ENCODE assay signal across 25 cellular contexts in the genomic region with DNA sequence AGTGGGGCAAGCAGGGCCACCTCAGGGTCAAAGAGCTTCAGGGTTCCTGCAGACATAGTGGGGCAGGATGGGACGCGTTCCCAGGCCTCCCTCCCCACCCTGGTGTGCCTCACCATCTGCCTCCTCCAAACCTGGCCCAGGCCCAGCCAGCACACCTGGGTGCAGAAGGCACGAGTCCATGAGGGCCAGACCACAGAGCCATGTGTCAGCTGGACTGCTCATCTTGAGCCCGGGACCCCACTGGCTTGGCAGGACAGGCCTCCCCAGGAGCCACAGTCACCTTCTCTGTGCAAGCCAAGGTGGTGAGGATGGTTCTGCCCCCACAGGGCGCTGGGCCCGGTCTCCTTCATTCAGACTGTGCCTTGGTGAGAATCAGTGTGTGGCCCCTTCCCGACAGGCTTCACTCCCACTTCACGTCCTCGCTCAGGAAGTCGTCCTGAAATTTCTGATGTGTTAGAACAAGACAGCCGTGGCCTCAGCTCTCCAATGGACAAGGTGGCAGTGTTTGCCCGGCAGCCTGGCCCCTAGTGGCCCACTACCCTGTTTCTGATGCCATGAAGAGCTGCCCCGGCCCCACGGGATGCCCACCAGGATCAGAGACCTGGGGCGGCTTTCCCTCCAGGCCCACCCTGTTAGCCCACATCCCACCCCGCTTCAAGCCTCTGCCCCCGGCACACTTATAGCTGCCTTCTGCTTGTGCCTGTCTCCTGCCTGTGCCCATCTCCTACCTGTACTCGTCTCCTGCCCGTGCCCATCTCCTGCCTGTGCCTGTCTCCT. TPM values are rescaled to one million over a fixed set of nuclear protein-coding genes. Genes with fewer than 3 reads are reported as not detected.
DNase-seq lines count a peak whose midpoint lies in the region; ATAC-seq and TF ChIP-seq lines count a peak whose summit lies in the region.
"Had no signal": no experiment of that assay in that cellular context is flagged by ENCODE, and none has a peak within 500 bp of the region (broad histone marks: within the 10 kb centered on the region; RNA-seq: fewer than 3 reads in every experiment).

No MANE protein-coding gene starts in this region.

- no peak overlapping the region for H3K4me2 ChIP-seq in osteoblast (ENCODE audit: insufficient read depth, low read length)

- H3K36me3 Mint-ChIP-seq in endodermal cell (ENCODE audit: low read depth): no peaks in the 10 kb centered on the region
- H3K36me3 Mint-ChIP-seq: CD14-positive monocyte; naive B cell; stimulated activated effector memory CD8-positive, alpha-beta T cell treated with anti-CD3 and anti-CD28 coated beads, Interleukin-12 subunit alpha, Interleukin-12 subunit beta, amount 100 ng/mL, for 72 hours had no signal

- DNase-seq in DMS79 (lab: John Stamatoyannopoulos, UW) (peak; percentile 18), M059J (ENCODE audit: low read depth) (peak; percentile 18), endodermal cell (peak; percentile 28), osteoblast (ENCODE audit: insufficient read length, low spot score, missing footprints) (peak; percentile 38), body of pancreas (no peak), LoVo (ENCODE audit: low spot score) (no peak)
- DNase-seq: activated CD4-positive, CD25-positive, alpha-beta regulatory T cell treated with anti-CD3 and anti-CD28 coated beads, Interleukin-2, amount 50 U/mL, for 72 hours; activated CD8-positive, alpha-beta T cell treated with anti-CD3 and anti-CD28 coated beads, Interleukin-2, amount 10 ng/mL, durations not matched to agents 7 days and 5 days; activated gamma-delta T cell treated with Interleukin-2 at 50 U/mL for 16 hours; GDM1; heart left ventricle; KG1; left cardiac atrium; naive B cell; NCI-H187; NCI-H2227 treated with DMSO at 0.1 percent for 48 hours; SIG-M5; stimulated activated CD4-positive, alpha-beta T cell treated with anti-CD3 and anti-CD28 coated beads, Interleukin-2, amount 100 ng/mL, for 48 hours had no signal

- ATAC-seq in GM18517 (IDR thresholded peaks at IDR 0.05; ENCODE audit: unreplicated experiment): no peak
- ATAC-seq in body of pancreas: no peak
- ATAC-seq in GM21619 (IDR thresholded peaks at IDR 0.05; ENCODE audit: unreplicated experiment): no peak
- ATAC-seq: activated CD8-positive, alpha-beta T cell treated with anti-CD3 and anti-CD28 coated beads, Interleukin-2, amount 10 ng/mL, durations not matched to agents 7 days and 5 days; stimulated activated effector memory CD8-positive, alpha-beta T cell treated with anti-CD3 and anti-CD28 coated beads, Interleukin-12 subunit alpha, Interleukin-12 subunit beta, amount 100 ng/mL, for 72 hours had no signal

- no peak overlapping the region for H3K9ac ChIP-seq in endodermal cell (ENCODE audit: extremely low read depth, low read length, poor library complexity, severe bottlenecking)

- no peaks in the 10 kb centered on the region for H3K9me3 ChIP-seq in endodermal cell (ENCODE audit: control insufficient read depth, low read length)
- H3K9me3 ChIP-seq in osteoblast (ENCODE audit: low read depth, low read length): no peaks in the 10 kb centered on the region
- no peaks in the 10 kb centered on the region for H3K9me3 ChIP-seq in body of pancreas
- H3K9me3 ChIP-seq: heart left ventricle, vagina had no signal

- no peaks in the 10 kb centered on the region for H3K4me1 Mint-ChIP-seq in endodermal cell
- H3K4me1 Mint-ChIP-seq: naive B cell; stimulated activated effector memory CD8-positive, alpha-beta T cell treated with anti-CD3 and anti-CD28 coated beads, Interleukin-12 subunit alpha, Interleukin-12 subunit beta, amount 100 ng/mL, for 72 hours had no signal

- no peak overlapping the region for H3K4me3 Mint-ChIP-seq in endodermal cell
- H3K4me3 Mint-ChIP-seq: activated CD8-positive, alpha-beta T cell treated with anti-CD3 and anti-CD28 coated beads, Interleukin-2, amount 10 ng/mL, durations not matched to agents 7 days and 5 days; CD14-positive monocyte; naive B cell; stimulated activated effector memory CD8-positive, alpha-beta T cell treated with anti-CD3 and anti-CD28 coated beads, Interleukin-12 subunit alpha, Interleukin-12 subunit beta, amount 100 ng/mL, for 72 hours had no signal

- H3K27me3 ChIP-seq in endodermal cell (ENCODE audit: control insufficient read depth, insufficient read depth, low read length, poor library complexity, severe bottlenecking): no peaks in the 10 kb centered on the region
- H3K27me3 ChIP-seq in osteoblast (ENCODE audit: insufficient read depth, low read length): no peaks in the 10 kb centered on the region
- no peaks in the 10 kb centered on the region for H3K27me3 ChIP-seq in body of pancreas
- H3K27me3 ChIP-seq: vagina had no signal

- H3K4me1 ChIP-seq in endodermal cell (ENCODE audit: control insufficient read depth, insufficient read depth, low read length) (no peaks in the 10 kb centered on the region), osteoblast (ENCODE audit: insufficient read depth, low read length) (peaks cover 38% of the 10 kb centered on the region), body of pancreas (no peaks in the 10 kb centered on the region)
- H3K4me1 ChIP-seq: vagina had no signal

- H3K79me2 ChIP-seq in osteoblast (ENCODE audit: insufficient read depth, low read length): no peaks in the 10 kb centered on the region

- no peak overlapping the region for H2AFZ ChIP-seq in osteoblast (ENCODE audit: low read length)

- 93 to 94% methylated on average over 16 to 19 of the region's 19 CpGs for WGBS in endodermal cell (ENCODE audit: insufficient coverage in 1 of 2, insufficient read length in 1 of 2), 2 experiments
- WGBS in body of pancreas, 2 donors: 69 to 77% methylated on average over 11 to 17 of the region's 19 CpGs

- H3K27me3 Mint-ChIP-seq in endodermal cell (ENCODE audit: insufficient read depth): no peaks in the 10 kb centered on the region

- H3K27ac Mint-ChIP-seq in endodermal cell: no peak overlapping the region
- H3K27ac Mint-ChIP-seq: activated CD8-positive, alpha-beta T cell treated with anti-CD3 and anti-CD28 coated beads, Interleukin-2, amount 10 ng/mL, durations not matched to agents 7 days and 5 days; CD14-positive monocyte; naive B cell; stimulated activated effector memory CD8-positive, alpha-beta T cell treated with anti-CD3 and anti-CD28 coated beads, Interleukin-12 subunit alpha, Interleukin-12 subunit beta, amount 100 ng/mL, for 72 hours had no signal

- TF ChIP-seq POLR2A in body of pancreas (IDR thresholded peaks at IDR 0.05): no peak

- H3K27ac ChIP-seq in endodermal cell (ENCODE audit: low read depth, low read length) (no peak overlapping the region), osteoblast (ENCODE audit: low read depth, low read length) (peak overlapping the region; percentile 93), body of pancreas (no peak overlapping the region)
- H3K27ac ChIP-seq: epithelial cell of prostate, heart left ventricle, vagina had no signal

- no peaks in the 10 kb centered on the region for H4K20me1 ChIP-seq in osteoblast (ENCODE audit: insufficient read depth, low read length)

- H3K36me3 ChIP-seq in endodermal cell (ENCODE audit: control insufficient read depth, insufficient read depth, low read length) (no peaks in the 10 kb centered on the region), osteoblast (ENCODE audit: insufficient read depth, low read length) (no peaks in the 10 kb centered on the region), body of pancreas (replicated peaks in 1 of 2; ENCODE audit: insufficient read depth in 1 of 2, low read depth in 2 of 2) (no peaks in the 10 kb centered on the region)
- H3K36me3 ChIP-seq: heart left ventricle, vagina had no signal

- H3K4me3 ChIP-seq in endodermal cell (ENCODE audit: low read length) (no peak overlapping the region), osteoblast (ENCODE audit: insufficient read depth, low read length) (no peak overlapping the region), body of pancreas (no peak overlapping the region)
- H3K4me3 ChIP-seq: heart left ventricle, vagina had no signal

- no peak for TF ChIP-seq CTCF in endodermal cell (conservative IDR thresholded peaks at IDR 0.05)
- no peak for TF ChIP-seq CTCF in osteoblast (IDR thresholded peaks at IDR 0.05; ENCODE audit: extremely low read depth, low read depth, low read length)
- TF ChIP-seq CTCF in body of pancreas (IDR thresholded peaks at IDR 0.05): no peak

- no peaks in the 10 kb centered on the region for H3K9me3 Mint-ChIP-seq in endodermal cell
- H3K9me3 Mint-ChIP-seq: CD14-positive monocyte; naive B cell; stimulated activated effector memory CD8-positive, alpha-beta T cell treated with anti-CD3 and anti-CD28 coated beads, Interleukin-12 subunit alpha, Interleukin-12 subunit beta, amount 100 ng/mL, for 72 hours had no signal

- intact Hi-C loops in body of pancreas (cut with DNase I): no loop called here

RNA-seq across cellular contexts. Expression of a gene that starts 59.6 kb away (rescaled TPM):
- not detected in 2 replicates for total RNA-seq in M059J (2014; rRNA removed; shearing (Covaris generic))
- total RNA-seq in endodermal cell (1 to 10 TPM in 1 of 2 donors, under 1 TPM in 1; 0.44 to 2.0 TPM), osteoblast (31.8 and 35.4 TPM in 2 replicates), body of pancreas (1 to 10 TPM; 2.3 to 4.6 TPM)
- 20.8 TPM for polyA plus RNA-seq in endodermal cell (2013, experiment 1 of 2)
- polyA plus RNA-seq in endodermal cell (2013, experiment 2 of 2): 16.1 TPM
- total RNA-seq: activated CD8-positive, alpha-beta T cell treated with anti-CD3 and anti-CD28 coated beads, Interleukin-2, amount 10 ng/mL, durations not matched to agents 7 days and 5 days; OCI-LY7 had no signal
- polyA plus RNA-seq: CD14-positive monocyte had no signal

Comparison
In these comparisons a context has a peak if more than half of its experiments do, and no peak if none do; other contexts are left out.
1. DNase-seq: peak in DMS79 (single experiment), M059J (single experiment), endodermal cell (single experiment) and osteoblast (single experiment); none in body of pancreas (0 of 4) and LoVo (single experiment).